In genomic region chr17:40224707-40225092, GRCh38 we compare ENCODE assay signal across 12 cellular contexts. TPM values are rescaled to one million over a fixed set of nuclear protein-coding genes. Genes with fewer than 3 reads are reported as not detected.
DNase-seq lines count a peak whose midpoint lies in the region; ATAC-seq and TF ChIP-seq lines count a peak whose summit lies in the region.
"Had no signal": no experiment of that assay in that cellular context is flagged by ENCODE, and none has a peak within 500 bp of the region (broad histone marks: within the 10 kb centered on the region; RNA-seq: fewer than 3 reads in every experiment).

No MANE protein-coding gene starts in this region.

- WGBS in upper lobe of left lung, 2 donors: 33 to 52% methylated on average over 3 of the region's 3 CpGs

- no peak for TF ChIP-seq POLR2A in upper lobe of left lung (IDR thresholded peaks at IDR 0.05)

- H3K4me3 Mint-ChIP-seq in activated naive CD4-positive, alpha-beta T cell treated with anti-CD3 and anti-CD28 coated beads, Interleukin-2, amount 50 U/mL, for 24 hours: no peak overlapping the region
- no peak overlapping the region for H3K4me3 Mint-ChIP-seq in effector memory CD8-positive, alpha-beta T cell

- H3K4me1 ChIP-seq in upper lobe of left lung: peaks cover 25 to 47% (median 33%) of the 10 kb centered on the region in 4 donors

- H3K4me3 ChIP-seq in upper lobe of left lung: no peak overlapping the region
- H3K4me3 ChIP-seq: Peyer's patch had no signal

- no peak for TF ChIP-seq EP300 in upper lobe of left lung (IDR thresholded peaks at IDR 0.05)

- H3K4me1 Mint-ChIP-seq in activated naive CD4-positive, alpha-beta T cell treated with anti-CD3 and anti-CD28 coated beads, Interleukin-2, amount 50 U/mL, for 24 hours: peaks cover 36% of the 10 kb centered on the region
- peaks cover 22 to 47% of the 10 kb centered on the region in 2 donors for H3K4me1 Mint-ChIP-seq in effector memory CD8-positive, alpha-beta T cell (ENCODE audit: low read depth in 2 of 2)

- no peak for DNase-seq in activated naive CD4-positive, alpha-beta T cell (lab: John Stamatoyannopoulos, UW)
- DNase-seq in effector memory CD8-positive, alpha-beta T cell: no peak
- DNase-seq in medulla oblongata (ENCODE audit: extremely low spot score) (peak; percentile 91), upper lobe of left lung (peak in 1 of 2 donors; percentile 86), NCI-H146 (lab: John Stamatoyannopoulos, UW) (no peak), 8988T (no peak)
- DNase-seq in stimulated activated CD4-positive, alpha-beta T cell treated with anti-CD3 and anti-CD28 coated beads, Interleukin-1b, Interleukin-23, amount 100 ng/mL, for 48 hours: no peak
- DNase-seq: activated T-cell treated with anti-CD3 and anti-CD28 coated beads for 4 hours; KG1; stimulated activated CD4-positive, alpha-beta T cell treated with anti-CD3 and anti-CD28 coated beads, Interleukin-2, amount 100 ng/mL, for 48 hours had no signal

- H3K27ac ChIP-seq in upper lobe of left lung: peak overlapping the region; percentile 41 to 79 (median 76)
- H3K27ac ChIP-seq: Peyer's patch had no signal

- peaks cover 8% of the 10 kb centered on the region for H3K36me3 Mint-ChIP-seq in activated naive CD4-positive, alpha-beta T cell treated with anti-CD3 and anti-CD28 coated beads, Interleukin-2, amount 50 U/mL, for 24 hours
- H3K36me3 Mint-ChIP-seq in effector memory CD8-positive, alpha-beta T cell (ENCODE audit: insufficient read depth): peaks cover 56% of the 10 kb centered on the region

- TF ChIP-seq CTCF in upper lobe of left lung (IDR thresholded peaks at IDR 0.05): no peak

- ATAC-seq in effector memory CD8-positive, alpha-beta T cell (replicated peaks): no peak
- peak in 1 of 2 donors; percentile 62 for ATAC-seq in upper lobe of left lung (ENCODE audit: low FRiP score in 2 of 2)

- H3K27ac Mint-ChIP-seq in activated naive CD4-positive, alpha-beta T cell treated with anti-CD3 and anti-CD28 coated beads, Interleukin-2, amount 50 U/mL, for 24 hours: peak overlapping the region; percentile 30
- peak overlapping the region; percentile 16 to 49 for H3K27ac Mint-ChIP-seq in effector memory CD8-positive, alpha-beta T cell

- H3K27me3 ChIP-seq in upper lobe of left lung: no peaks in the 10 kb centered on the region
- H3K27me3 ChIP-seq: Peyer's patch had no signal

- no peaks in the 10 kb centered on the region for H3K9me3 Mint-ChIP-seq in activated naive CD4-positive, alpha-beta T cell treated with anti-CD3 and anti-CD28 coated beads, Interleukin-2, amount 50 U/mL, for 24 hours
- H3K9me3 Mint-ChIP-seq in effector memory CD8-positive, alpha-beta T cell: no peaks in the 10 kb centered on the region

- no peaks in the 10 kb centered on the region for H3K9me3 ChIP-seq in upper lobe of left lung
- H3K9me3 ChIP-seq: Peyer's patch had no signal

- peaks cover 0 to 23% (median 9%) of the 10 kb centered on the region in 4 donors for H3K36me3 ChIP-seq in upper lobe of left lung

- H3K27me3 Mint-ChIP-seq in activated naive CD4-positive, alpha-beta T cell treated with anti-CD3 and anti-CD28 coated beads, Interleukin-2, amount 50 U/mL, for 24 hours: no peaks in the 10 kb centered on the region
- no peaks in the 10 kb centered on the region for H3K27me3 Mint-ChIP-seq in effector memory CD8-positive, alpha-beta T cell

RNA-seq across cellular contexts. Expression of gene WIPF2, which starts 5.6 kb away (rescaled TPM):
- total RNA-seq in upper lobe of left lung: 10 to 100 TPM; 19.9 to 39.8 (median 26.2) TPM

RNA-seq across cellular contexts. Expression of gene RAPGEFL1, which starts 47.4 kb away (rescaled TPM):
- total RNA-seq in upper lobe of left lung: 10 to 100 TPM in 4 of 6 donors, 1 to 10 TPM in 2; 7.6 to 44.0 (median 13.5) TPM
